In the genomic region with DNA sequence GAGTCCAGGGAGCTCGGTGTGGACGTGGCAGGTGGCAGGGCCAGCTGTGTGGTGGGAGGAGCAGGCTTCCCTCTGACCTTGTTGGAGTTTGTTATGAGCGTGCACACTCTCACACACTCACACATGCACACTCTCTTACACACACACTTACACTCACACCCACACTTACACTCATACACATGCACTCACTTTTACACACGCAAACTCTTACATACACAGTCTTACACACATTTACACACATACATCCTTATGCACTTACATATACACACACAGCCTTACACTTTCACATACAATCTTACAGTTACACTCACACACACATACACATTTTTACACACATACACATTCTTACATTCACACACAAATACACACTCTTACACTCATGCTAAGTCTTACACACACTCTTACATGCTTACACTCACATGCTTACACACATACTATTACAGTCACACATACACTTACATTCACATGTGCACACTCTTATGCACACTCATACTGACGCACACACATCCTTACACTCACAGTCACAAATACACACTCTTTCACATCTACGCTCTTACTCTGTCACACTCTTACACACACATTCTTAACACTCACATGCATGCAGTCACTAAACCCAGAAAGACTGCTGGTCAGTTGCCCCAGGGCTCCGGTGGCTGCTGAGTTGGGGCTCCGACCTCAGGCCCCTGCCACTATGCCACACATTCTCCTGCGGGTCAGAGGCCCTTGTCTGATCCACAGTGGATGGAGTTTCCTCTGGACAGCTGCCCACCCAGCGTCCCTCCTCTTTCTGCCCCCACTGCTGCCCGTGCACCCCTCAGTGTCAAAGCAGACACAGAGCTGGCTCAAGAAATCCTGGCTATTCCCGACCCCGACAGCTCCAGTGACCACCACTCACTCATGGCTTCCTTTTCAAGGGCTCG, we compare ENCODE assay signal across 13 cellular contexts.
"Had no signal": no experiment of that assay in that cellular context is flagged by ENCODE, and none has a peak within 500 bp of the region (broad histone marks: within the 10 kb centered on the region; RNA-seq: fewer than 3 reads in every experiment).

No MANE protein-coding gene starts in this region.

- H3K4me3 ChIP-seq: lung, stomach, uterus had no signal

- H3K9ac ChIP-seq: parathyroid adenoma had no signal

- H3K4me1 ChIP-seq: foreskin keratinocyte, parathyroid adenoma, stomach, uterus had no signal

- DNase-seq: activated B cell treated with CpG ODN at 0.5 μM for 24 hours; activated CD4-positive, alpha-beta T cell treated with anti-CD3 and anti-CD28 coated beads for 48 hours; brain microvascular endothelial cell; effector memory CD4-positive, alpha-beta T cell; foreskin keratinocyte; left colon; midbrain; stimulated activated CD4-positive, alpha-beta T cell treated with anti-CD3 and anti-CD28 coated beads, Interleukin-1b, Interleukin-23, amount 100 ng/mL, for 48 hours; stomach; T-helper 17 cell had no signal

- H3K36me3 ChIP-seq: brain microvascular endothelial cell, stomach, uterus had no signal

- H3K27ac ChIP-seq: brain microvascular endothelial cell, foreskin keratinocyte, parathyroid adenoma, stomach, uterus had no signal

- H3K27me3 ChIP-seq: foreskin keratinocyte, uterus had no signal

- H2AFZ ChIP-seq: parathyroid adenoma had no signal

- H3K79me2 ChIP-seq: parathyroid adenoma had no signal

- ATAC-seq: foreskin keratinocyte, left colon, T-helper 17 cell had no signal

- H3K9me3 ChIP-seq: stomach, uterus had no signal
